Comparison of ENCODE assay signal across 18 cellular contexts in genomic region chr19:28456264-28456663, GRCh38.
A peak's percentile ranks its signal among the peaks of the same experiment; 100 is the strongest.
DNase-seq lines count a peak whose midpoint lies in the region; ATAC-seq and TF ChIP-seq lines count a peak whose summit lies in the region.
"Had no signal": no experiment of that assay in that cellular context is flagged by ENCODE, and none has a peak within 500 bp of the region (broad histone marks: within the 10 kb centered on the region; RNA-seq: fewer than 3 reads in every experiment).

No MANE protein-coding gene starts in this region.

- no peak overlapping the region for H3K4me3 ChIP-seq in CD4-positive, alpha-beta memory T cell (ENCODE audit: low read length in 2 of 2)

- H3K36me3 ChIP-seq in CD4-positive, alpha-beta memory T cell (ENCODE audit: insufficient read depth, low read length) = no peaks in the 10 kb centered on the region

- no peak for TF ChIP-seq CTCF in activated CD8-positive, alpha-beta T cell treated with anti-CD3 and anti-CD28 coated beads for 36 hours (IDR thresholded peaks at IDR 0.05)
- TF ChIP-seq CTCF in WTC11 (IDR thresholded peaks at IDR 0.05) = no peak

- H3K9me3 Mint-ChIP-seq in activated CD8-positive, alpha-beta T cell treated with anti-CD3 and anti-CD28 coated beads for 36 hours = no peaks in the 10 kb centered on the region
- no peaks in the 10 kb centered on the region for H3K9me3 Mint-ChIP-seq in activated CD8-positive, alpha-beta T cell treated with anti-CD3 and anti-CD28 coated beads, Interleukin-2, amount 10 ng/mL, durations not matched to agents 7 days and 5 days (ENCODE audit: insufficient read depth)
- no peaks in the 10 kb centered on the region for H3K9me3 Mint-ChIP-seq in stimulated activated naive CD8-positive, alpha-beta T cell treated with anti-CD3 and anti-CD28 coated beads, Interleukin-15, amount 100 ng/mL, for 72 hours
- peaks cover 4% of the 10 kb centered on the region; the same call in 1 of the 2 replicates for H3K9me3 Mint-ChIP-seq in WTC11
- peaks cover 0 to 3% (median under 1%) of the 10 kb centered on the region in 8 donors for H3K9me3 Mint-ChIP-seq in CD4-positive, alpha-beta memory T cell

- intact Hi-C loops in activated CD8-positive, alpha-beta T cell treated with anti-CD3 and anti-CD28 coated beads for 36 hours (cut with micrococcal nuclease) = no loop called here
- intact Hi-C loops in CD4-positive, alpha-beta memory T cell (cut with micrococcal nuclease) = no loop called here

- peak; percentile 64 for DNase-seq in activated CD8-positive, alpha-beta T cell treated with anti-CD3 and anti-CD28 coated beads for 36 hours
- no peak for DNase-seq in activated CD8-positive, alpha-beta T cell treated with anti-CD3 and anti-CD28 coated beads, Interleukin-2, amount 10 ng/mL, durations not matched to agents 7 days and 5 days
- DNase-seq in stimulated activated naive CD8-positive, alpha-beta T cell treated with anti-CD3 and anti-CD28 coated beads, Interleukin-15, Interleukin-2, amounts not matched to agents 100 U/mL and 50 U/mL, for 24 hours = peak; percentile 12
- no peak for DNase-seq in stimulated activated naive CD8-positive, alpha-beta T cell treated with anti-CD3 and anti-CD28 coated beads, Interleukin-15, amount 100 ng/mL, for 72 hours
- DNase-seq in WTC11 (ENCODE audit: low spot score) (peak; percentile 16), DMS79 treated with DMSO at 0.1 percent for 48 hours (lab: John Stamatoyannopoulos, UW) (no peak)
- no peak for DNase-seq in CD4-positive, alpha-beta memory T cell
- DNase-seq: CD4-positive, CD25-positive, alpha-beta regulatory T cell; COR-L47; DMS79; GOT3; Karpas-422; NCI-H1105 treated with DMSO at 0.1 percent for 48 hours; NCI-H2029 treated with DMSO at 0.1 percent for 48 hours; NCI-H226; NCI-H524 treated with DMSO at 0.1 percent for 48 hours; NCI-H82 had no signal

- peaks cover 6% of the 10 kb centered on the region for H3K4me1 Mint-ChIP-seq in activated CD8-positive, alpha-beta T cell treated with anti-CD3 and anti-CD28 coated beads for 36 hours (ENCODE audit: low read depth)
- peaks cover 3% of the 10 kb centered on the region for H3K4me1 Mint-ChIP-seq in activated CD8-positive, alpha-beta T cell treated with anti-CD3 and anti-CD28 coated beads, Interleukin-2, amount 10 ng/mL, durations not matched to agents 7 days and 5 days (ENCODE audit: low read depth)
- peaks cover 15% of the 10 kb centered on the region for H3K4me1 Mint-ChIP-seq in stimulated activated naive CD8-positive, alpha-beta T cell treated with anti-CD3 and anti-CD28 coated beads, Interleukin-15, amount 100 ng/mL, for 72 hours
- H3K4me1 Mint-ChIP-seq in WTC11 = peaks cover 19% of the 10 kb centered on the region
- H3K4me1 Mint-ChIP-seq in CD4-positive, alpha-beta memory T cell = no peaks in the 10 kb centered on the region

- no peak overlapping the region for H3K27ac Mint-ChIP-seq in activated CD8-positive, alpha-beta T cell treated with anti-CD3 and anti-CD28 coated beads for 36 hours
- no peak overlapping the region for H3K27ac Mint-ChIP-seq in activated CD8-positive, alpha-beta T cell treated with anti-CD3 and anti-CD28 coated beads, Interleukin-2, amount 10 ng/mL, durations not matched to agents 7 days and 5 days
- H3K27ac Mint-ChIP-seq in stimulated activated naive CD8-positive, alpha-beta T cell treated with anti-CD3 and anti-CD28 coated beads, Interleukin-15, amount 100 ng/mL, for 72 hours = no peak overlapping the region
- H3K27ac Mint-ChIP-seq in WTC11 = no peak overlapping the region
- H3K27ac Mint-ChIP-seq in CD4-positive, alpha-beta memory T cell = no peak overlapping the region
- H3K27ac Mint-ChIP-seq: CD4-positive, CD25-positive, alpha-beta regulatory T cell had no signal

- H3K27ac ChIP-seq in CD4-positive, alpha-beta memory T cell (ENCODE audit: low read depth, low read length) = no peak overlapping the region

- no peaks in the 10 kb centered on the region for H3K27me3 Mint-ChIP-seq in activated CD8-positive, alpha-beta T cell treated with anti-CD3 and anti-CD28 coated beads for 36 hours
- no peaks in the 10 kb centered on the region for H3K27me3 Mint-ChIP-seq in activated CD8-positive, alpha-beta T cell treated with anti-CD3 and anti-CD28 coated beads, Interleukin-2, amount 10 ng/mL, durations not matched to agents 7 days and 5 days (ENCODE audit: low read depth)
- H3K27me3 Mint-ChIP-seq in stimulated activated naive CD8-positive, alpha-beta T cell treated with anti-CD3 and anti-CD28 coated beads, Interleukin-15, amount 100 ng/mL, for 72 hours = no peaks in the 10 kb centered on the region
- no peaks in the 10 kb centered on the region for H3K27me3 Mint-ChIP-seq in WTC11 (ENCODE audit: low read depth)
- peaks cover 0 to 1% of the 10 kb centered on the region in 2 donors for H3K27me3 Mint-ChIP-seq in CD4-positive, alpha-beta memory T cell
- H3K27me3 Mint-ChIP-seq: CD4-positive, CD25-positive, alpha-beta regulatory T cell had no signal

- CTCF ChIA-PET in activated CD8-positive, alpha-beta T cell treated with anti-CD3 and anti-CD28 coated beads for 36 hours (lab: Charles Lee) = interaction anchor here (1.3 kb wide), 1 partner anchor 10 kb away, joined by 3 read pairs; no protein-coding TSS in a partner anchor
- CTCF ChIA-PET in activated CD8-positive, alpha-beta T cell treated with anti-CD3 and anti-CD28 coated beads, Interleukin-2, amount 10 ng/mL, durations not matched to agents 7 days and 5 days (lab: Charles Lee) = no interaction called here
- CTCF ChIA-PET in WTC11 (lab: Charles Lee) = interaction anchor here (0.9 kb wide), 1 partner anchor 9 kb away, joined by 3 read pairs; no protein-coding TSS in a partner anchor
- CTCF ChIA-PET in CD4-positive, alpha-beta memory T cell (lab: Charles Lee; ENCODE audit: partially characterized antibody) = no interaction called here

- H3K4me3 Mint-ChIP-seq in activated CD8-positive, alpha-beta T cell treated with anti-CD3 and anti-CD28 coated beads for 36 hours = no peak overlapping the region
- H3K4me3 Mint-ChIP-seq in activated CD8-positive, alpha-beta T cell treated with anti-CD3 and anti-CD28 coated beads, Interleukin-2, amount 10 ng/mL, durations not matched to agents 7 days and 5 days = no peak overlapping the region
- H3K4me3 Mint-ChIP-seq in stimulated activated naive CD8-positive, alpha-beta T cell treated with anti-CD3 and anti-CD28 coated beads, Interleukin-15, amount 100 ng/mL, for 72 hours = no peak overlapping the region
- H3K4me3 Mint-ChIP-seq in WTC11 = no peak overlapping the region
- H3K4me3 Mint-ChIP-seq in CD4-positive, alpha-beta memory T cell = no peak overlapping the region
- H3K4me3 Mint-ChIP-seq: CD4-positive, CD25-positive, alpha-beta regulatory T cell had no signal

- H3K27me3 ChIP-seq in CD4-positive, alpha-beta memory T cell (ENCODE audit: insufficient read depth, low read length) = no peaks in the 10 kb centered on the region

- POLR2A ChIA-PET in activated CD8-positive, alpha-beta T cell treated with anti-CD3 and anti-CD28 coated beads for 36 hours (lab: Charles Lee) = no interaction called here
- POLR2A ChIA-PET in activated CD8-positive, alpha-beta T cell treated with anti-CD3 and anti-CD28 coated beads, Interleukin-2, amount 10 ng/mL, durations not matched to agents 7 days and 5 days (lab: Charles Lee) = no interaction called here
- POLR2A ChIA-PET in WTC11 (lab: Charles Lee) = no interaction called here
- POLR2A ChIA-PET in CD4-positive, alpha-beta memory T cell (lab: Charles Lee; ENCODE audit: partially characterized antibody) = no interaction called here

- no peaks in the 10 kb centered on the region for H3K4me1 ChIP-seq in CD4-positive, alpha-beta memory T cell (ENCODE audit: insufficient read depth, low read length)

- ATAC-seq in activated CD8-positive, alpha-beta T cell treated with anti-CD3 and anti-CD28 coated beads for 36 hours = peak; percentile 80
- no peak for ATAC-seq in activated CD8-positive, alpha-beta T cell treated with anti-CD3 and anti-CD28 coated beads, Interleukin-2, amount 10 ng/mL, durations not matched to agents 7 days and 5 days
- ATAC-seq in stimulated activated naive CD8-positive, alpha-beta T cell treated with anti-CD3 and anti-CD28 coated beads, Interleukin-15, Interleukin-2, amounts not matched to agents 100 U/mL and 50 U/mL, for 24 hours = peak; percentile 57
- no peak for ATAC-seq in stimulated activated naive CD8-positive, alpha-beta T cell treated with anti-CD3 and anti-CD28 coated beads, Interleukin-15, amount 100 ng/mL, for 72 hours
- ATAC-seq in WTC11 = no peak
- ATAC-seq: Panc1 had no signal

- no peaks in the 10 kb centered on the region for H3K36me3 Mint-ChIP-seq in activated CD8-positive, alpha-beta T cell treated with anti-CD3 and anti-CD28 coated beads for 36 hours (ENCODE audit: low read depth)
- H3K36me3 Mint-ChIP-seq in activated CD8-positive, alpha-beta T cell treated with anti-CD3 and anti-CD28 coated beads, Interleukin-2, amount 10 ng/mL, durations not matched to agents 7 days and 5 days (ENCODE audit: low read depth) = no peaks in the 10 kb centered on the region
- H3K36me3 Mint-ChIP-seq in WTC11 = peaks cover 3% of the 10 kb centered on the region; the same call in 1 of the 2 replicates
- no peaks in the 10 kb centered on the region for H3K36me3 Mint-ChIP-seq in CD4-positive, alpha-beta memory T cell
- H3K36me3 Mint-ChIP-seq: CD4-positive, CD25-positive, alpha-beta regulatory T cell had no signal

- H3K9me3 ChIP-seq in CD4-positive, alpha-beta memory T cell (ENCODE audit: control insufficient read depth in 1 of 2, low read length in 2 of 2) = no peaks in the 10 kb centered on the region

TF ChIP-seq in WTC11, 78 proteins besides CTCF, POLR2A, EP300 and RAD21 (continues in another document):
- TF ChIP-seq NFE2L1 (CRISPR knock-in tag; IDR thresholded peaks at IDR 0.05) = no peak

Comparison
In these comparisons a context has a peak if more than half of its experiments do, and no peak if none do; other contexts are left out.
1. ATAC-seq: peak in activated CD8-positive, alpha-beta T cell treated with anti-CD3 and anti-CD28 coated beads for 36 hours (single experiment) and stimulated activated naive CD8-positive, alpha-beta T cell treated with anti-CD3 and anti-CD28 coated beads, Interleukin-15, Interleukin-2, amounts not matched to agents 100 U/mL and 50 U/mL, for 24 hours (single experiment); none in activated CD8-positive, alpha-beta T cell treated with anti-CD3 and anti-CD28 coated beads, Interleukin-2, amount 10 ng/mL, durations not matched to agents 7 days and 5 days (single experiment), stimulated activated naive CD8-positive, alpha-beta T cell treated with anti-CD3 and anti-CD28 coated beads, Interleukin-15, amount 100 ng/mL, for 72 hours (single experiment) and WTC11 (single experiment).
2. DNase-seq: peak in activated CD8-positive, alpha-beta T cell treated with anti-CD3 and anti-CD28 coated beads for 36 hours (single experiment), stimulated activated naive CD8-positive, alpha-beta T cell treated with anti-CD3 and anti-CD28 coated beads, Interleukin-15, Interleukin-2, amounts not matched to agents 100 U/mL and 50 U/mL, for 24 hours (single experiment) and WTC11 (single experiment); none in activated CD8-positive, alpha-beta T cell treated with anti-CD3 and anti-CD28 coated beads, Interleukin-2, amount 10 ng/mL, durations not matched to agents 7 days and 5 days (single experiment), stimulated activated naive CD8-positive, alpha-beta T cell treated with anti-CD3 and anti-CD28 coated beads, Interleukin-15, amount 100 ng/mL, for 72 hours (0 of 2), DMS79 treated with DMSO at 0.1 percent for 48 hours (single experiment) and CD4-positive, alpha-beta memory T cell (0 of 5).
3. CTCF ChIA-PET loops: an anchor here in activated CD8-positive, alpha-beta T cell treated with anti-CD3 and anti-CD28 coated beads for 36 hours (1.3 kb wide) and WTC11 (0.9 kb wide); none called in activated CD8-positive, alpha-beta T cell treated with anti-CD3 and anti-CD28 coated beads, Interleukin-2, amount 10 ng/mL, durations not matched to agents 7 days and 5 days and CD4-positive, alpha-beta memory T cell.